8 cellular contexts compared by ENCODE assay signal in the genomic region with DNA sequence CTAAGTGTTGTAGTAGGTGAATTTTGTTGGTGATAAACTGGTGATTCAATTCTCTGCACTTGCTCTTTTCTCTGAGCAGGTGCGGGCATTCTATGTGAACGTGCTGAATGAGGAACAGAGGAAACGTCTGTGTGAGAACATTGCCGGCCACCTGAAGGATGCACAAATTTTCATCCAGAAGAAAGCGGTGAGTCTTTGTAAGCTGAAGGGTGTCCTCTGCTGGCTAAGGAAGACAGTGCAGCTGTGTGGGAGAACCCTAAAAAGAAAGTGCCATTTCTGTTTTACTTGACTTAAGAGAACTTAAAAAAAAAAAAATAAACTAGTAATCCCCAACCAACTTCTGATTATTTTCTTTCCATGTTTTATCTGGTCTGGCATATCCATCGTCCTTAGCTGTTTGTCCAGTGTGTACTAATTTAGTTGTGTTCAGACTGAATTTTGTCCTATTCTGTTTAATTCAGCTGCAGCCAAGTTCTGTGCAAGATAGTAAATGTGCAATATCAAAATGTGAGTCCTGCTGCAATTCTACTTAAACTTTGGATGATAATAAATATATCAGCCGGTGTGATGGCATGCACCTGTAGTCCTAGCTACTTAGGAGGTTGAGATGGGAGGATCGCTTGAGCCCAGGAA. TPM values are rescaled to one million over a fixed set of nuclear protein-coding genes. Genes with fewer than 3 reads are reported as not detected.
A peak's percentile ranks its signal among the peaks of the same experiment; 100 is the strongest.
DNase-seq lines count a peak whose midpoint lies in the region; ATAC-seq and TF ChIP-seq lines count a peak whose summit lies in the region.

No MANE protein-coding gene starts in this region.

- H3K4me3 ChIP-seq in PC-3 (ENCODE audit: low read length), result no peak overlapping the region
- H3K4me3 ChIP-seq in body of pancreas, result no peak overlapping the region

- no peaks in the 10 kb centered on the region for H3K9me2 ChIP-seq in PC-3 (replicated peaks; ENCODE audit: low read length)

- H3K9me3 ChIP-seq in PC-3 (ENCODE audit: low read length) (no peaks in the 10 kb centered on the region), body of pancreas (no peaks in the 10 kb centered on the region)

- 68 to 71% methylated on average over 8 of the region's 8 CpGs for WGBS in body of pancreas, 2 donors

- in situ Hi-C loops in ACHN (cut with HindIII; ENCODE audit: low pct_ligation_motif_present, low pct_unique_long_range_greater_than_20kb, low sequenced_read_pairs), result no loop called here

- TF ChIP-seq POLR2A in body of pancreas (IDR thresholded peaks at IDR 0.05), result no peak

- CTCF ChIA-PET in PC-3 (lab: Charles Lee), result interaction anchor here (0.6 to 1.8 kb wide), 6 partner anchors 31 to 449 kb away, joined by 3 to 27 read pairs (median 6); no protein-coding TSS in a partner anchor

- H3K27ac Mint-ChIP-seq in naive thymus-derived CD8-positive, alpha-beta T cell, result peak overlapping the region in 3 of 10 donors; percentile 26 to 83 (median 56)

- H3K79me2 ChIP-seq in PC-3 (ENCODE audit: low read length), result no peaks in the 10 kb centered on the region

- DNase-seq in ACHN (peak; percentile 42), PC-3 (peak; percentile 81), body of pancreas (peak; percentile 22 to 46 (median 38)), retina (no peak)
- DNase-seq in naive thymus-derived CD8-positive, alpha-beta T cell, result peak in 7 of 10 donors; percentile 7 to 65 (median 31)

- ATAC-seq in PC-3 (peak; percentile 74), body of pancreas (peak; percentile 38), HG02938 (IDR thresholded peaks at IDR 0.05; ENCODE audit: unreplicated experiment) (no peak), HG02852 (IDR thresholded peaks at IDR 0.05; ENCODE audit: unreplicated experiment) (no peak)
- ATAC-seq in naive thymus-derived CD8-positive, alpha-beta T cell, result no peak

- H3K4me2 ChIP-seq in PC-3 (ENCODE audit: low read length), result no peak overlapping the region

- BruUV-seq in PC-3 (replicated peaks; lab: Mats Ljungman, UMichigan), result no TSS peak

- H3F3A ChIP-seq in PC-3 (ENCODE audit: low read length, unreplicated experiment), result no peaks in the 10 kb centered on the region

- no peaks in the 10 kb centered on the region for H3K27me3 Mint-ChIP-seq in naive thymus-derived CD8-positive, alpha-beta T cell

- H3K27me3 ChIP-seq in PC-3 (ENCODE audit: low read length), result no peaks in the 10 kb centered on the region
- no peaks in the 10 kb centered on the region for H3K27me3 ChIP-seq in body of pancreas

- TF ChIP-seq CTCF in GM12874 (IDR thresholded peaks at IDR 0.05; ENCODE audit: insufficient read depth, low read depth, low read length) (peak; percentile 79), PC-3 (conservative IDR thresholded peaks at IDR 0.05; ENCODE audit: low read depth, low read length) (peak; percentile 94), body of pancreas (IDR thresholded peaks at IDR 0.05) (peak in 6 of 7 experiments; percentile 31 to 70 (median 60))

- H3K36me3 ChIP-seq in PC-3 (ENCODE audit: low read depth, low read length) (peaks cover 42% of the 10 kb centered on the region), body of pancreas (replicated peaks in 1 of 2; ENCODE audit: insufficient read depth in 1 of 2, low read depth in 2 of 2) (peaks cover 0 to 49% of the 10 kb centered on the region in 2 donors)

- H3K27ac ChIP-seq in PC-3 (ENCODE audit: low read length) (no peak overlapping the region), body of pancreas (no peak overlapping the region)

- peaks cover 28 to 85% (median 48%) of the 10 kb centered on the region in 3 donors for H3K36me3 Mint-ChIP-seq in naive thymus-derived CD8-positive, alpha-beta T cell

- H4K20me1 ChIP-seq in PC-3 (ENCODE audit: low read length), result no peaks in the 10 kb centered on the region

- peaks cover 0 to 3% (median under 1%) of the 10 kb centered on the region in 4 donors for H3K4me1 Mint-ChIP-seq in naive thymus-derived CD8-positive, alpha-beta T cell

- H3K9me3 Mint-ChIP-seq in naive thymus-derived CD8-positive, alpha-beta T cell, result peaks cover 3 to 20% (median 10%) of the 10 kb centered on the region in 9 donors

- H3K4me1 ChIP-seq in PC-3 (ENCODE audit: insufficient read depth, low read length) (no peaks in the 10 kb centered on the region), body of pancreas (no peaks in the 10 kb centered on the region)

- POLR2A ChIA-PET in PC-3 (lab: Charles Lee; ENCODE audit: unreplicated experiment), result no interaction called here
- POLR2A ChIA-PET in naive thymus-derived CD8-positive, alpha-beta T cell (lab: Charles Lee), result interaction anchor here (0.7 kb wide), 1 partner anchor 170 kb away, joined by 3 read pairs; no protein-coding TSS in a partner anchor

- intact Hi-C loops in PC-3 (cut with micrococcal nuclease) (loop anchor here (1.0 to 5.0 kb wide), 2 partner anchors 102 to 296 kb away; no protein-coding TSS in a partner anchor), body of pancreas (cut with DNase I) (no loop called here)

- H2AFZ ChIP-seq in PC-3 (ENCODE audit: low read length), result no peak overlapping the region

- H3K9ac ChIP-seq in PC-3 (ENCODE audit: low read length), result no peak overlapping the region

- H3K4me3 Mint-ChIP-seq in naive thymus-derived CD8-positive, alpha-beta T cell, result no peak overlapping the region

RNA-seq across cellular contexts. Expression of a gene that starts 29.6 kb away (rescaled TPM):
- total RNA-seq in PC-3 (2014; rRNA removed) (46.6 and 50.5 TPM in 2 replicates), body of pancreas (100 to 1,000 TPM in 1 of 2 donors, 10 to 100 TPM in 1; 98.8 to 148 TPM)
- 10 to 100 TPM; 37.5 to 38.0 TPM for total RNA-seq in naive thymus-derived CD8-positive, alpha-beta T cell
- polyA plus RNA-seq in naive thymus-derived CD8-positive, alpha-beta T cell, result 100 to 1,000 TPM in 2 of 3 donors, 10 to 100 TPM in 1; 96.3 to 139 (median 115) TPM

RNA-seq across cellular contexts. Expression of a gene that starts 45.3 kb away (rescaled TPM):
- total RNA-seq in PC-3 (2014; rRNA removed) (0.11 TPM in 1 of 2 replicates, not detected in the other), body of pancreas (not detected)
- not detected for total RNA-seq in naive thymus-derived CD8-positive, alpha-beta T cell
- not detected for polyA plus RNA-seq in naive thymus-derived CD8-positive, alpha-beta T cell

Comparison
In these comparisons a context has a peak if more than half of its experiments do, and no peak if none do; other contexts are left out.
1. ATAC-seq: peak in PC-3 (single experiment) and body of pancreas (single experiment); none in naive thymus-derived CD8-positive, alpha-beta T cell (0 of 2), HG02938 (single experiment) and HG02852 (single experiment).
2. Peak in every context shown above with its lines, with median percentiles within 50 percentile points of each other: CTCF ChIP-seq.